In the genomic region with DNA sequence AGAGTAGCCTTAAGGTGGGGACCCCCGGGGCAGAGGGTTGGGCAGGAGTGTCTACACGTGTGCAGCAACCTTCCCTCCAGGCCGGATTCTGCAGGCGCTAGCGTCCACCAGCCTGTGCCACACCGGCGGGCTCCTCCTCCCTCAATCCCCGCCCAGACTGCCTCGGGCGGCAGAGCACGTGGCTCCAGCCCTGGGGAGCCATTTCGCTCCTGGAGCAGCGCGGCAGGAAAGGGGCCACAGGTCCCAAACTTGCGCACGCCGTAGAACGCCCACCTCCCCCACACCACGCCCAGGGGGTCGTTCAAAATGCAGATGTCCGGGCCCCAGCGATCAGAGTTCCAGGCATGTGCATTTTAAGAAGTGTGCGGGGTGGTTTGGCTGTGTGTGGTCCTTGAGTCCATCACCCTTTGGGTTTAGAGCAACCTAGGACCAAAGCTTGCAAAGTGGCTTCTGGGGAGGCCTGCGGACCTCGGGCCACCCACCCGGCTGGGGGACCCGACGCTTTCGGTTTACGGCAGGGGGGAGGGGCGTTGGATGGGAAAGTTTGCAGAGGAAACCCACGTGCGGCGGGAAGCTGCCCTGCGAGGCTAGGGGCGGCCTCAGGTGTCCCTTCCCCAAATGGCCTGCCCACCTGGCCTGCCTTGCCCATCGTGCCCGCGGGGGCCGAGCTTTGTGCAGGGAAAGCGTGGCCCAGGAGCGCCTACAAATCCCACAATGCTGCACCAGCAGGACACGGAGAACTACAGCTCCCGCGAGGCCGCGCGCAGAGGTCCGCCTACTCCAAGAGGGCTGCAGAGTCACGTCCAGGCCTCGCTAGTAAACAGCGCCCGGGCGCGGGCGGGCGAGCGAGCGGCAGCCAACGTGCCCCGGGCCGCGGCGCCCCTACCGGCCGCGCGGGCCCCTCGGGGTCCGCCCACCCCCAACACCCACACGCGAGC, we compare ENCODE assay signal across 1 cellular context.
TF ChIP-seq lines count a peak whose summit lies in the region.

No MANE protein-coding gene starts in this region.

TF ChIP-seq in GM12878, 131 proteins besides CTCF, POLR2A, EP300 and RAD21 (continued from another document and continues in another):
- TF ChIP-seq, protein P1, sequence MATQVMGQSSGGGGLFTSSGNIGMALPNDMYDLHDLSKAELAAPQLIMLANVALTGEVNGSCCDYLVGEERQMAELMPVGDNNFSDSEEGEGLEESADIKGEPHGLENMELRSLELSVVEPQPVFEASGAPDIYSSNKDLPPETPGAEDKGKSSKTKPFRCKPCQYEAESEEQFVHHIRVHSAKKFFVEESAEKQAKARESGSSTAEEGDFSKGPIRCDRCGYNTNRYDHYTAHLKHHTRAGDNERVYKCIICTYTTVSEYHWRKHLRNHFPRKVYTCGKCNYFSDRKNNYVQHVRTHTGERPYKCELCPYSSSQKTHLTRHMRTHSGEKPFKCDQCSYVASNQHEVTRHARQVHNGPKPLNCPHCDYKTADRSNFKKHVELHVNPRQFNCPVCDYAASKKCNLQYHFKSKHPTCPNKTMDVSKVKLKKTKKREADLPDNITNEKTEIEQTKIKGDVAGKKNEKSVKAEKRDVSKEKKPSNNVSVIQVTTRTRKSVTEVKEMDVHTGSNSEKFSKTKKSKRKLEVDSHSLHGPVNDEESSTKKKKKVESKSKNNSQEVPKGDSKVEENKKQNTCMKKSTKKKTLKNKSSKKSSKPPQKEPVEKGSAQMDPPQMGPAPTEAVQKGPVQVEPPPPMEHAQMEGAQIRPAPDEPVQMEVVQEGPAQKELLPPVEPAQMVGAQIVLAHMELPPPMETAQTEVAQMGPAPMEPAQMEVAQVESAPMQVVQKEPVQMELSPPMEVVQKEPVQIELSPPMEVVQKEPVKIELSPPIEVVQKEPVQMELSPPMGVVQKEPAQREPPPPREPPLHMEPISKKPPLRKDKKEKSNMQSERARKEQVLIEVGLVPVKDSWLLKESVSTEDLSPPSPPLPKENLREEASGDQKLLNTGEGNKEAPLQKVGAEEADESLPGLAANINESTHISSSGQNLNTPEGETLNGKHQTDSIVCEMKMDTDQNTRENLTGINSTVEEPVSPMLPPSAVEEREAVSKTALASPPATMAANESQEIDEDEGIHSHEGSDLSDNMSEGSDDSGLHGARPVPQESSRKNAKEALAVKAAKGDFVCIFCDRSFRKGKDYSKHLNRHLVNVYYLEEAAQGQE (IDR thresholded peaks at IDR 0.05; ENCODE audit: low read depth, low read length), result no peak
- TF ChIP-seq, protein P2, sequence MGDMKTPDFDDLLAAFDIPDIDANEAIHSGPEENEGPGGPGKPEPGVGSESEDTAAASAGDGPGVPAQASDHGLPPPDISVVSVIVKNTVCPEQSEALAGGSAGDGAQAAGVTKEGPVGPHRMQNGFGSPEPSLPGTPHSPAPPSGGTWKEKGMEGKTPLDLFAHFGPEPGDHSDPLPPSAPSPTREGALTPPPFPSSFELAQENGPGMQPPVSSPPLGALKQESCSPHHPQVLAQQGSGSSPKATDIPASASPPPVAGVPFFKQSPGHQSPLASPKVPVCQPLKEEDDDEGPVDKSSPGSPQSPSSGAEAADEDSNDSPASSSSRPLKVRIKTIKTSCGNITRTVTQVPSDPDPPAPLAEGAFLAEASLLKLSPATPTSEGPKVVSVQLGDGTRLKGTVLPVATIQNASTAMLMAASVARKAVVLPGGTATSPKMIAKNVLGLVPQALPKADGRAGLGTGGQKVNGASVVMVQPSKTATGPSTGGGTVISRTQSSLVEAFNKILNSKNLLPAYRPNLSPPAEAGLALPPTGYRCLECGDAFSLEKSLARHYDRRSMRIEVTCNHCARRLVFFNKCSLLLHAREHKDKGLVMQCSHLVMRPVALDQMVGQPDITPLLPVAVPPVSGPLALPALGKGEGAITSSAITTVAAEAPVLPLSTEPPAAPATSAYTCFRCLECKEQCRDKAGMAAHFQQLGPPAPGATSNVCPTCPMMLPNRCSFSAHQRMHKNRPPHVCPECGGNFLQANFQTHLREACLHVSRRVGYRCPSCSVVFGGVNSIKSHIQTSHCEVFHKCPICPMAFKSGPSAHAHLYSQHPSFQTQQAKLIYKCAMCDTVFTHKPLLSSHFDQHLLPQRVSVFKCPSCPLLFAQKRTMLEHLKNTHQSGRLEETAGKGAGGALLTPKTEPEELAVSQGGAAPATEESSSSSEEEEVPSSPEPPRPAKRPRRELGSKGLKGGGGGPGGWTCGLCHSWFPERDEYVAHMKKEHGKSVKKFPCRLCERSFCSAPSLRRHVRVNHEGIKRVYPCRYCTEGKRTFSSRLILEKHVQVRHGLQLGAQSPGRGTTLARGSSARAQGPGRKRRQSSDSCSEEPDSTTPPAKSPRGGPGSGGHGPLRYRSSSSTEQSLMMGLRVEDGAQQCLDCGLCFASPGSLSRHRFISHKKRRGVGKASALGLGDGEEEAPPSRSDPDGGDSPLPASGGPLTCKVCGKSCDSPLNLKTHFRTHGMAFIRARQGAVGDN (IDR thresholded peaks at IDR 0.05), result peak; percentile 47; the same call in 1 of the 2 replicates
- TF ChIP-seq CHD2 (IDR thresholded peaks at IDR 0.05; ENCODE audit: borderline replicate concordance, low read depth, low read length) (peak; percentile 80; the same call in 1 of the 2 replicates), POLR2AphosphoS2 (IDR thresholded peaks at IDR 0.05; ENCODE audit: low read depth, low read length) (peak; percentile 42; the same call in 1 of the 2 replicates), SPI1 (IDR thresholded peaks at IDR 0.05; ENCODE audit: borderline replicate concordance, insufficient read depth, low read depth, low read length) (no peak), CEBPB (IDR thresholded peaks at IDR 0.05; ENCODE audit: borderline replicate concordance in 1 of 2, low read depth in 2 of 2, low read length in 2 of 2) (no peak), BHLHE40 (IDR thresholded peaks at IDR 0.05; ENCODE audit: borderline replicate concordance in 1 of 2, low read depth in 2 of 2, low read length in 1 of 2) (peak in 1 of 2 experiments; percentile 68; a peak in 2 of 4 replicates), FOXK2 (IDR thresholded peaks at IDR 0.05) (no peak), LARP7 (IDR thresholded peaks at IDR 0.05) (no peak; the same call in none of the 2 replicates), TBL1XR1 (IDR thresholded peaks at IDR 0.05; ENCODE audit: low read depth, low read length) (peak; percentile 42; the same call in 1 of the 2 replicates), PAX8 (IDR thresholded peaks at IDR 0.05) (no peak), TARDBP (IDR thresholded peaks at IDR 0.05; ENCODE audit: borderline replicate concordance) (peak; percentile 91), BRCA1 (IDR thresholded peaks at IDR 0.05; ENCODE audit: low read depth, low read length) (no peak), MYC (IDR thresholded peaks at IDR 0.05; ENCODE audit: insufficient read depth, insufficient read length, insufficient replicate concordance, low read length, severe bottlenecking) (peak; percentile 94), PML (IDR thresholded peaks at IDR 0.05; ENCODE audit: low read length) (peak; percentile 84; the same call in 1 of the 2 replicates), PAX5 (IDR thresholded peaks at IDR 0.05; ENCODE audit: borderline replicate concordance, low read depth, low read length) (0 out of 2 replicates have a peak, but pooled peaks have one; percentile 15), YBX1 (IDR thresholded peaks at IDR 0.05) (no peak), RAD51 (IDR thresholded peaks at IDR 0.05) (peak; percentile 76), SUZ12 (IDR thresholded peaks at IDR 0.05; ENCODE audit: unreplicated experiment) (no peak), DPF2 (IDR thresholded peaks at IDR 0.05) (0 out of 2 replicates have a peak, but pooled peaks have one; percentile 70), RB1 (IDR thresholded peaks at IDR 0.05; ENCODE audit: borderline replicate concordance) (peak; percentile 42; the same call in 1 of the 2 replicates), MYB (IDR thresholded peaks at IDR 0.05; ENCODE audit: borderline replicate concordance, low read depth, low read length) (no peak), SIN3A (IDR thresholded peaks at IDR 0.05; ENCODE audit: low read depth, low read length) (peak; percentile 25), HDAC6 (IDR thresholded peaks at IDR 0.05; ENCODE audit: unreplicated experiment) (no peak), NBN (IDR thresholded peaks at IDR 0.05) (peak; percentile 81; the same call in 1 of the 2 replicates), CREM (IDR thresholded peaks at IDR 0.05; ENCODE audit: low read depth) (peak; percentile 79), ZNF274 (IDR thresholded peaks at IDR 0.05; ENCODE audit: insufficient read depth, insufficient read length) (no peak), CBX5 (IDR thresholded peaks at IDR 0.05; ENCODE audit: low read depth) (no peak), ASH2L (IDR thresholded peaks at IDR 0.05; ENCODE audit: borderline replicate concordance, low read depth) (no peak)
- TF ChIP-seq, protein P3, sequence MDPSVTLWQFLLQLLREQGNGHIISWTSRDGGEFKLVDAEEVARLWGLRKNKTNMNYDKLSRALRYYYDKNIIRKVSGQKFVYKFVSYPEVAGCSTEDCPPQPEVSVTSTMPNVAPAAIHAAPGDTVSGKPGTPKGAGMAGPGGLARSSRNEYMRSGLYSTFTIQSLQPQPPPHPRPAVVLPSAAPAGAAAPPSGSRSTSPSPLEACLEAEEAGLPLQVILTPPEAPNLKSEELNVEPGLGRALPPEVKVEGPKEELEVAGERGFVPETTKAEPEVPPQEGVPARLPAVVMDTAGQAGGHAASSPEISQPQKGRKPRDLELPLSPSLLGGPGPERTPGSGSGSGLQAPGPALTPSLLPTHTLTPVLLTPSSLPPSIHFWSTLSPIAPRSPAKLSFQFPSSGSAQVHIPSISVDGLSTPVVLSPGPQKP (IDR thresholded peaks at IDR 0.05; ENCODE audit: low read depth, low read length), result 0 out of 2 replicates have a peak, but pooled peaks have one; percentile 31
- TF ChIP-seq, protein P4, sequence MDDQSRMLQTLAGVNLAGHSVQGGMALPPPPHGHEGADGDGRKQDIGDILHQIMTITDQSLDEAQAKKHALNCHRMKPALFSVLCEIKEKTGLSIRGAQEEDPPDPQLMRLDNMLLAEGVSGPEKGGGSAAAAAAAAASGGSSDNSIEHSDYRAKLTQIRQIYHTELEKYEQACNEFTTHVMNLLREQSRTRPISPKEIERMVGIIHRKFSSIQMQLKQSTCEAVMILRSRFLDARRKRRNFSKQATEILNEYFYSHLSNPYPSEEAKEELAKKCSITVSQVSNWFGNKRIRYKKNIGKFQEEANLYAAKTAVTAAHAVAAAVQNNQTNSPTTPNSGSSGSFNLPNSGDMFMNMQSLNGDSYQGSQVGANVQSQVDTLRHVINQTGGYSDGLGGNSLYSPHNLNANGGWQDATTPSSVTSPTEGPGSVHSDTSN (IDR thresholded peaks at IDR 0.05; ENCODE audit: insufficient replicate concordance, low read depth, low read length), result no peak
- TF ChIP-seq, protein P5, sequence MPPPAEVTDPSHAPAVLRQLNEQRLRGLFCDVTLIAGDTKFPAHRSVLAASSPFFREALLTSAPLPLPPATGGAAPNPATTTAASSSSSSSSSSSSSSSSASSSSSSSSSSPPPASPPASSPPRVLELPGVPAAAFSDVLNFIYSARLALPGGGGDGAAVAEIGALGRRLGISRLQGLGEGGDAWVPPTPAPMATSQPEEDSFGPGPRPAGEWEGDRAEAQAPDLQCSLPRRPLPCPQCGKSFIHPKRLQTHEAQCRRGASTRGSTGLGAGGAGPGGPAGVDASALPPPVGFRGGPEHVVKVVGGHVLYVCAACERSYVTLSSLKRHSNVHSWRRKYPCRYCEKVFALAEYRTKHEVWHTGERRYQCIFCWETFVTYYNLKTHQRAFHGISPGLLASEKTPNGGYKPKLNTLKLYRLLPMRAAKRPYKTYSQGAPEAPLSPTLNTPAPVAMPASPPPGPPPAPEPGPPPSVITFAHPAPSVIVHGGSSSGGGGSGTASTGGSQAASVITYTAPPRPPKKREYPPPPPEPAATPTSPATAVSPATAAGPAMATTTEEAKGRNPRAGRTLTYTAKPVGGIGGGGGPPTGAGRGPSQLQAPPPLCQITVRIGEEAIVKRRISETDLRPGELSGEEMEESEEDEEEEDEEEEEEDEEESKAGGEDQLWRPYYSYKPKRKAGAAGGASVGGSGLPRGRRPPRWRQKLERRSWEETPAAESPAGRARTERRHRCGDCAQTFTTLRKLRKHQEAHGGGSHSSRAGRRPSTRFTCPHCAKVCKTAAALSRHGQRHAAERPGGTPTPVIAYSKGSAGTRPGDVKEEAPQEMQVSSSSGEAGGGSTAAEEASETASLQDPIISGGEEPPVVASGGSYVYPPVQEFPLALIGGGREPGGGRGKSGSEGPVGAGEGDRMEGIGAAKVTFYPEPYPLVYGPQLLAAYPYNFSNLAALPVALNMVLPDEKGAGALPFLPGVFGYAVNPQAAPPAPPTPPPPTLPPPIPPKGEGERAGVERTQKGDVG (CRISPR knock-in tag; IDR thresholded peaks at IDR 0.05), result no peak
- TF ChIP-seq, protein P6, sequence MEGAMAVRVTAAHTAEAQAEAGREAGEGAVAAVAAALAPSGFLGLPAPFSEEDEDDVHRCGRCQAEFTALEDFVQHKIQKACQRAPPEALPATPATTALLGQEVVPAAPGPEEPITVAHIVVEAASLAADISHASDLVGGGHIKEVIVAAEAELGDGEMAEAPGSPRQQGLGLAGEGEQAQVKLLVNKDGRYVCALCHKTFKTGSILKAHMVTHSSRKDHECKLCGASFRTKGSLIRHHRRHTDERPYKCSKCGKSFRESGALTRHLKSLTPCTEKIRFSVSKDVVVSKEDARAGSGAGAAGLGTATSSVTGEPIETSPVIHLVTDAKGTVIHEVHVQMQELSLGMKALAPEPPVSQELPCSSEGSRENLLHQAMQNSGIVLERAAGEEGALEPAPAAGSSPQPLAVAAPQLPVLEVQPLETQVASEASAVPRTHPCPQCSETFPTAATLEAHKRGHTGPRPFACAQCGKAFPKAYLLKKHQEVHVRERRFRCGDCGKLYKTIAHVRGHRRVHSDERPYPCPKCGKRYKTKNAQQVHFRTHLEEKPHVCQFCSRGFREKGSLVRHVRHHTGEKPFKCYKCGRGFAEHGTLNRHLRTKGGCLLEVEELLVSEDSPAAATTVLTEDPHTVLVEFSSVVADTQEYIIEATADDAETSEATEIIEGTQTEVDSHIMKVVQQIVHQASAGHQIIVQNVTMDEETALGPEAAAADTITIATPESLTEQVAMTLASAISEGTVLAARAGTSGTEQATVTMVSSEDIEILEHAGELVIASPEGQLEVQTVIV (IDR thresholded peaks at IDR 0.05; ENCODE audit: borderline replicate concordance, partially characterized antibody), result peak; percentile 75
- TF ChIP-seq, protein P7, sequence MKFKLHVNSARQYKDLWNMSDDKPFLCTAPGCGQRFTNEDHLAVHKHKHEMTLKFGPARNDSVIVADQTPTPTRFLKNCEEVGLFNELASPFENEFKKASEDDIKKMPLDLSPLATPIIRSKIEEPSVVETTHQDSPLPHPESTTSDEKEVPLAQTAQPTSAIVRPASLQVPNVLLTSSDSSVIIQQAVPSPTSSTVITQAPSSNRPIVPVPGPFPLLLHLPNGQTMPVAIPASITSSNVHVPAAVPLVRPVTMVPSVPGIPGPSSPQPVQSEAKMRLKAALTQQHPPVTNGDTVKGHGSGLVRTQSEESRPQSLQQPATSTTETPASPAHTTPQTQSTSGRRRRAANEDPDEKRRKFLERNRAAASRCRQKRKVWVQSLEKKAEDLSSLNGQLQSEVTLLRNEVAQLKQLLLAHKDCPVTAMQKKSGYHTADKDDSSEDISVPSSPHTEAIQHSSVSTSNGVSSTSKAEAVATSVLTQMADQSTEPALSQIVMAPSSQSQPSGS (IDR thresholded peaks at IDR 0.05; ENCODE audit: low read length), result no peak
- TF ChIP-seq, protein P8, sequence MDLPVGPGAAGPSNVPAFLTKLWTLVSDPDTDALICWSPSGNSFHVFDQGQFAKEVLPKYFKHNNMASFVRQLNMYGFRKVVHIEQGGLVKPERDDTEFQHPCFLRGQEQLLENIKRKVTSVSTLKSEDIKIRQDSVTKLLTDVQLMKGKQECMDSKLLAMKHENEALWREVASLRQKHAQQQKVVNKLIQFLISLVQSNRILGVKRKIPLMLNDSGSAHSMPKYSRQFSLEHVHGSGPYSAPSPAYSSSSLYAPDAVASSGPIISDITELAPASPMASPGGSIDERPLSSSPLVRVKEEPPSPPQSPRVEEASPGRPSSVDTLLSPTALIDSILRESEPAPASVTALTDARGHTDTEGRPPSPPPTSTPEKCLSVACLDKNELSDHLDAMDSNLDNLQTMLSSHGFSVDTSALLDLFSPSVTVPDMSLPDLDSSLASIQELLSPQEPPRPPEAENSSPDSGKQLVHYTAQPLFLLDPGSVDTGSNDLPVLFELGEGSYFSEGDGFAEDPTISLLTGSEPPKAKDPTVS (IDR thresholded peaks at IDR 0.05; ENCODE audit: low read depth, low read length), result no peak
